ENCODE assay signal across 8 cellular contexts in genomic region chr15:32614712-32615050, GRCh38. TPM values are rescaled to one million over a fixed set of nuclear protein-coding genes. Genes with fewer than 3 reads are reported as not detected.
DNase-seq lines count a peak whose midpoint lies in the region; ATAC-seq and TF ChIP-seq lines count a peak whose summit lies in the region.
"Not testable (repeated sequence)": the region's sequence is repeated elsewhere in the genome, so short reads cannot be mapped to it uniquely, and the experiment has no call there.

No MANE protein-coding gene starts in this region.

- not testable (repeated sequence) for H3K9me3 Mint-ChIP-seq in activated CD8-positive, alpha-beta T cell treated with anti-CD3 and anti-CD28 coated beads, Interleukin-2, amount 10 ng/mL, durations not matched to agents 7 days and 5 days (ENCODE audit: insufficient read depth); effector memory CD8-positive, alpha-beta T cell

- H3K36me3 Mint-ChIP-seq in activated CD8-positive, alpha-beta T cell treated with anti-CD3 and anti-CD28 coated beads, Interleukin-2, amount 10 ng/mL, durations not matched to agents 7 days and 5 days (ENCODE audit: low read depth): peaks cover 30% of the 10 kb centered on the region
- H3K36me3 Mint-ChIP-seq in effector memory CD8-positive, alpha-beta T cell (ENCODE audit: insufficient read depth): peaks cover 14% of the 10 kb centered on the region

- POLR2A ChIA-PET in AG04449 (lab: Yijun Ruan, JAX): not testable (repeated sequence)
- POLR2A ChIA-PET in activated CD8-positive, alpha-beta T cell treated with anti-CD3 and anti-CD28 coated beads, Interleukin-2, amount 10 ng/mL, durations not matched to agents 7 days and 5 days (lab: Charles Lee): interaction anchor here (0.6 kb wide), 1 partner anchor 1989 kb away, joined by 4 read pairs; the partner anchor contains the start of gene ARHGAP11B

- H3K4me1 ChIP-seq in HUES64 (ENCODE audit: insufficient read depth, low read length); prostate gland (replicated peaks): not testable (repeated sequence)

- H3K27ac Mint-ChIP-seq in activated CD8-positive, alpha-beta T cell treated with anti-CD3 and anti-CD28 coated beads, Interleukin-2, amount 10 ng/mL, durations not matched to agents 7 days and 5 days: peak overlapping the region; percentile 99
- H3K27ac Mint-ChIP-seq in effector memory CD8-positive, alpha-beta T cell: peak overlapping the region; percentile 83 to 97

- not testable (repeated sequence) for H3K9me3 ChIP-seq in HUES64 (ENCODE audit: insufficient read depth, low read depth, low read length); prostate gland

- ATAC-seq in GM19043 (IDR thresholded peaks at IDR 0.05; ENCODE audit: low read depth, unreplicated experiment) (peak; percentile 16), HG02759 (IDR thresholded peaks at IDR 0.05; ENCODE audit: unreplicated experiment) (peak; percentile 34)
- peak; percentile 21 for ATAC-seq in activated CD8-positive, alpha-beta T cell treated with anti-CD3 and anti-CD28 coated beads, Interleukin-2, amount 10 ng/mL, durations not matched to agents 7 days and 5 days
- peak; percentile 5 for ATAC-seq in effector memory CD8-positive, alpha-beta T cell (replicated peaks)

- not testable (repeated sequence) for H3K27me3 ChIP-seq in HUES64 (ENCODE audit: insufficient read depth, low read length); kidney epithelial cell (ENCODE audit: control insufficient read depth, insufficient read depth, low read length); prostate gland (replicated peaks; ENCODE audit: insufficient read depth)

- TF ChIP-seq CTCF in AG04449 (IDR thresholded peaks at IDR 0.05; ENCODE audit: insufficient read depth, low read length, missing control alignments); kidney epithelial cell (IDR thresholded peaks at IDR 0.05; ENCODE audit: insufficient read depth, low read length, poor library complexity, severe bottlenecking); prostate gland (IDR thresholded peaks at IDR 0.05): not testable (repeated sequence)

- H3K27ac ChIP-seq in HUES64 (ENCODE audit: low read depth, low read length) (peak overlapping the region; percentile 82), prostate gland (peak overlapping the region; percentile 68 to 75)

- H3K27me3 Mint-ChIP-seq in activated CD8-positive, alpha-beta T cell treated with anti-CD3 and anti-CD28 coated beads, Interleukin-2, amount 10 ng/mL, durations not matched to agents 7 days and 5 days (ENCODE audit: low read depth); effector memory CD8-positive, alpha-beta T cell: not testable (repeated sequence)

- peak overlapping the region; percentile 55 for H3K4me3 ChIP-seq in AG04449 (ENCODE audit: low read depth, low read length)
- H3K4me3 ChIP-seq in HUES64 (ENCODE audit: low read length): peak overlapping the region; percentile 89
- H3K4me3 ChIP-seq in kidney epithelial cell (ENCODE audit: low read depth, low read length): peak overlapping the region; percentile 73
- peak overlapping the region; percentile 36 to 37 for H3K4me3 ChIP-seq in prostate gland

- not testable (repeated sequence) for DNase-seq in AG04449 (ENCODE audit: low read depth, low spot score); effector memory CD8-positive, alpha-beta T cell; kidney epithelial cell (ENCODE audit: low read depth); prostate gland (ENCODE audit: low spot score)
- DNase-seq in activated CD8-positive, alpha-beta T cell treated with anti-CD3 and anti-CD28 coated beads, Interleukin-2, amount 10 ng/mL, durations not matched to agents 7 days and 5 days: peak; percentile 60

- intact Hi-C loops in prostate gland (cut with DNase I): not testable (repeated sequence)

- H3K4me3 Mint-ChIP-seq in activated CD8-positive, alpha-beta T cell treated with anti-CD3 and anti-CD28 coated beads, Interleukin-2, amount 10 ng/mL, durations not matched to agents 7 days and 5 days: peak overlapping the region; percentile 98
- H3K4me3 Mint-ChIP-seq in effector memory CD8-positive, alpha-beta T cell: peak overlapping the region; percentile 90 to 92

- H3K9ac ChIP-seq in HUES64 (ENCODE audit: low read depth, low read length): peak overlapping the region; percentile 71; the same call in 1 of the 2 replicates

- not testable (repeated sequence) for TF ChIP-seq POLR2A in prostate gland (IDR thresholded peaks at IDR 0.05)

- peaks cover 24% of the 10 kb centered on the region for H3K4me1 Mint-ChIP-seq in activated CD8-positive, alpha-beta T cell treated with anti-CD3 and anti-CD28 coated beads, Interleukin-2, amount 10 ng/mL, durations not matched to agents 7 days and 5 days (ENCODE audit: low read depth)
- H3K4me1 Mint-ChIP-seq in effector memory CD8-positive, alpha-beta T cell (ENCODE audit: low read depth in 2 of 2): peaks cover 9 to 19% of the 10 kb centered on the region in 2 donors

- CTCF ChIA-PET in AG04449 (lab: Yijun Ruan, JAX); activated CD8-positive, alpha-beta T cell treated with anti-CD3 and anti-CD28 coated beads, Interleukin-2, amount 10 ng/mL, durations not matched to agents 7 days and 5 days (lab: Charles Lee): not testable (repeated sequence)

- not testable (repeated sequence) for H3K36me3 ChIP-seq in HUES64 (ENCODE audit: insufficient read depth, low read length); kidney epithelial cell (ENCODE audit: control insufficient read depth, insufficient read depth, low read length); prostate gland

- WGBS in HUES64: 0% methylated on average over 10 of the region's 16 CpGs
- WGBS in prostate gland: no CpG with 5 or more reads among the region's 16 CpGs

RNA-seq across cellular contexts. Expression of gene ARHGAP11A, which starts 0.6 kb away (rescaled TPM):
- 44.0 TPM for polyA plus RNA-seq in HUES64 (2013, experiment 1 of 2)
- polyA plus RNA-seq in HUES64 (2013, experiment 2 of 2): 54.5 TPM
- total RNA-seq in activated CD8-positive, alpha-beta T cell treated with anti-CD3 and anti-CD28 coated beads, Interleukin-2, amount 10 ng/mL, durations not matched to agents 7 days and 5 days: 100 to 1,000 TPM; 155 to 158 TPM
- total RNA-seq in kidney epithelial cell: 7.5 and 7.7 TPM in 2 replicates
- 1 to 10 TPM; 2.6 to 7.0 TPM for total RNA-seq in prostate gland

RNA-seq across cellular contexts. Expression of gene GOLGA8N, which starts 21.4 kb away (rescaled TPM):
- 0.30 TPM for polyA plus RNA-seq in HUES64 (2013, experiment 1 of 2)
- 1.0 TPM for polyA plus RNA-seq in HUES64 (2013, experiment 2 of 2)
- 10 to 100 TPM; 32.0 to 36.9 TPM for total RNA-seq in activated CD8-positive, alpha-beta T cell treated with anti-CD3 and anti-CD28 coated beads, Interleukin-2, amount 10 ng/mL, durations not matched to agents 7 days and 5 days
- total RNA-seq in kidney epithelial cell (1.0 and 1.6 TPM in 2 replicates), prostate gland (1 to 10 TPM; 3.9 to 10.0 TPM)

RNA-seq across cellular contexts. Expression of gene SCG5, which starts 26.8 kb away (rescaled TPM):
- 12.9 TPM for polyA plus RNA-seq in HUES64 (2013, experiment 1 of 2)
- polyA plus RNA-seq in HUES64 (2013, experiment 2 of 2): 15.3 TPM
- total RNA-seq in activated CD8-positive, alpha-beta T cell treated with anti-CD3 and anti-CD28 coated beads, Interleukin-2, amount 10 ng/mL, durations not matched to agents 7 days and 5 days: 1 to 10 TPM; 2.8 to 3.0 TPM
- 42.5 and 59.1 TPM in 2 replicates for total RNA-seq in kidney epithelial cell
- total RNA-seq in prostate gland: 1 to 10 TPM in 1 of 2 donors, under 1 TPM in 1; 0.96 to 4.2 TPM

Comparison
In these comparisons a context has a peak if more than half of its experiments do, and no peak if none do; other contexts are left out.
1. H3K4me3 ChIP-seq: peak in every context shown above with its lines; median percentile 89 in HUES64; 73 in kidney epithelial cell; 55 in AG04449; 36 in prostate gland.
2. RNA of gene ARHGAP11A, which starts 0.6 kb away (total RNA-seq): 155 to 158 TPM in activated CD8-positive, alpha-beta T cell treated with anti-CD3 and anti-CD28 coated beads, Interleukin-2, amount 10 ng/mL, durations not matched to agents 7 days and 5 days; 7.5 to 7.7 TPM in kidney epithelial cell and 2.6 to 7.0 TPM in prostate gland; every median in the first group is over 10 times any median in the second.
3. Peak in every context shown above with its lines, with median percentiles within 50 percentile points of each other: ATAC-seq.